9 cellular contexts compared by ENCODE assay signal in genomic region chr16:67249178-67249759, GRCh38. TPM values are rescaled to one million over a fixed set of nuclear protein-coding genes. Genes with fewer than 3 reads are reported as not detected.
DNase-seq lines count a peak whose midpoint lies in the region; ATAC-seq and TF ChIP-seq lines count a peak whose summit lies in the region.
"Had no signal": no experiment of that assay in that cellular context is flagged by ENCODE, and none has a peak within 500 bp of the region (broad histone marks: within the 10 kb centered on the region; RNA-seq: fewer than 3 reads in every experiment).

No MANE protein-coding gene starts in this region.

- intact Hi-C loops in colonic mucosa (cut with DNase I) = no loop called here
- intact Hi-C loops in sciatic nerve (cut with DNase I) = no loop called here

- peaks cover 34% of the 10 kb centered on the region for H3K4me1 Mint-ChIP-seq in nephron

- peak overlapping the region; percentile 2 to 58 (median 56) for H3K27ac Mint-ChIP-seq in nephron

- H3K9me3 ChIP-seq in BLaER1 (no peaks in the 10 kb centered on the region), colonic mucosa (no peaks in the 10 kb centered on the region)

- peaks cover 21% of the 10 kb centered on the region for H4K20me1 ChIP-seq in BLaER1
- H4K20me1 ChIP-seq in KMS-11 (ENCODE audit: insufficient read depth) = no peaks in the 10 kb centered on the region

- H3K4me1 ChIP-seq in BLaER1 = peaks cover 62% of the 10 kb centered on the region
- H3K4me1 ChIP-seq in KMS-11 (ENCODE audit: low read depth, poor library complexity, severe bottlenecking) = peaks cover 25% of the 10 kb centered on the region
- peaks cover 9% of the 10 kb centered on the region for H3K4me1 ChIP-seq in colonic mucosa

- peaks cover 28% of the 10 kb centered on the region for H3K27me3 ChIP-seq in BLaER1
- peaks cover 34% of the 10 kb centered on the region for H3K27me3 ChIP-seq in KMS-11 (ENCODE audit: insufficient read depth, low read depth)
- no peaks in the 10 kb centered on the region for H3K27me3 ChIP-seq in colonic mucosa

- peak overlapping the region; percentile 97 for H2AFZ ChIP-seq in KMS-11 (ENCODE audit: low read depth)

- H3K4me2 ChIP-seq in BLaER1 (peak overlapping the region; percentile 100), KMS-11 (peak overlapping the region; percentile 100)

- H3K4me3 ChIP-seq in BLaER1 (peak overlapping the region; percentile 92), KMS-11 (IDR thresholded peaks at IDR 0.05; ENCODE audit: insufficient read depth, low read depth, low read length) (no peak overlapping the region), colonic mucosa (peak overlapping the region; percentile 46)

- H3K79me2 ChIP-seq in KMS-11 (ENCODE audit: insufficient read depth, low read depth) = no peaks in the 10 kb centered on the region

- no peaks in the 10 kb centered on the region for H3K9me3 Mint-ChIP-seq in nephron

- peak overlapping the region; percentile 84 to 88 (median 86) for H3K4me3 Mint-ChIP-seq in nephron

- H3K36me3 Mint-ChIP-seq in nephron (ENCODE audit: low read depth) = no peaks in the 10 kb centered on the region

- TF ChIP-seq CTCF in KMS-11 (conservative IDR thresholded peaks at IDR 0.05; ENCODE audit: low read depth, low read length) = no peak
- no peak for TF ChIP-seq CTCF in colonic mucosa (IDR thresholded peaks at IDR 0.05)
- no peak for TF ChIP-seq CTCF in nephron (IDR thresholded peaks at IDR 0.05; ENCODE audit: unreplicated experiment in 3 of 3)

- no peak for ATAC-seq in GM21367 (IDR thresholded peaks at IDR 0.05; ENCODE audit: unreplicated experiment)
- ATAC-seq in sciatic nerve = no peak

- peak overlapping the region; percentile 84 for H3K9ac ChIP-seq in BLaER1
- H3K9ac ChIP-seq in KMS-11 = peak overlapping the region; percentile 57; the same call in 1 of the 2 replicates
- H3K9ac ChIP-seq in colonic mucosa (ENCODE audit: low read depth in 2 of 2, low read length in 2 of 2) = peak overlapping the region in 1 of 2 donors; percentile 8

- H3K36me3 ChIP-seq in BLaER1 (no peaks in the 10 kb centered on the region), KMS-11 (ENCODE audit: insufficient read depth) (no peaks in the 10 kb centered on the region), colonic mucosa (no peaks in the 10 kb centered on the region)

- DNase-seq in colonic mucosa = no peak
- DNase-seq in SW480 (ENCODE audit: low spot score) = no peak
- DNase-seq in OCI-M1 (lab: John Stamatoyannopoulos, UW) = no peak
- no peak for DNase-seq in sciatic nerve (ENCODE audit: low spot score)
- DNase-seq: SHP77 had no signal

- peaks cover 32% of the 10 kb centered on the region for H3K27me3 Mint-ChIP-seq in nephron (ENCODE audit: low read depth)

- H3K27ac ChIP-seq in BLaER1 (0 out of 2 replicates have a peak overlapping the region, but pooled peaks have one; percentile 18), KMS-11 (no peak overlapping the region), colonic mucosa (no peak overlapping the region)

RNA-seq across cellular contexts. Expression of gene SLC9A5, which starts 0.5 kb away (rescaled TPM):
- 1 to 10 TPM in 1 of 2 donors, under 1 TPM in 1; 0.48 to 2.1 TPM for total RNA-seq in colonic mucosa
- total RNA-seq in sciatic nerve = 1.2 TPM

RNA-seq across cellular contexts. Expression of gene FHOD1, which starts 2.0 kb away (rescaled TPM):
- total RNA-seq in colonic mucosa (10 to 100 TPM; 21.6 to 47.2 TPM), sciatic nerve (35.3 TPM)

RNA-seq across cellular contexts. Expression of gene TMEM208, which starts 22.3 kb away (rescaled TPM):
- total RNA-seq in colonic mucosa = 10 to 100 TPM; 42.8 to 69.0 TPM
- 24.6 TPM for total RNA-seq in sciatic nerve

RNA-seq across cellular contexts. Expression of gene PLEKHG4, which starts 30.1 kb away (rescaled TPM):
- total RNA-seq in colonic mucosa (10 to 100 TPM; 13.1 to 14.7 TPM), sciatic nerve (15.0 TPM)

RNA-seq across cellular contexts. Expression of gene ELMO3, which starts 50.3 kb away (rescaled TPM):
- total RNA-seq in colonic mucosa = 10 to 100 TPM; 60.7 to 75.6 TPM
- total RNA-seq in sciatic nerve = 2.0 TPM
